ENCODE assay signal across 10 cellular contexts in genomic region chr2:69438580-69438979, GRCh38. TPM values are rescaled to one million over a fixed set of nuclear protein-coding genes. Genes with fewer than 3 reads are reported as not detected.
DNase-seq lines count a peak whose midpoint lies in the region; ATAC-seq and TF ChIP-seq lines count a peak whose summit lies in the region.
"Had no signal": no experiment of that assay in that cellular context is flagged by ENCODE, and none has a peak within 500 bp of the region (broad histone marks: within the 10 kb centered on the region; RNA-seq: fewer than 3 reads in every experiment).

No MANE protein-coding gene starts in this region.

- peaks cover 5% of the 10 kb centered on the region for H3K9me3 Mint-ChIP-seq in CD4-positive, alpha-beta T cell
- H3K9me3 Mint-ChIP-seq in effector memory CD8-positive, alpha-beta T cell: no peaks in the 10 kb centered on the region

- peak overlapping the region; percentile 94 for H3K4me3 Mint-ChIP-seq in CD4-positive, alpha-beta T cell
- peak overlapping the region; percentile 44 to 88 for H3K4me3 Mint-ChIP-seq in effector memory CD8-positive, alpha-beta T cell

- no peak for TF ChIP-seq POLR2A in lower leg skin (IDR thresholded peaks at IDR 0.05)

- WGBS in lower leg skin, 2 donors: 90 to 93% methylated on average over 6 of the region's 6 CpGs

- H3K4me1 ChIP-seq in rectal smooth muscle tissue (ENCODE audit: control insufficient read depth, insufficient read depth, low read length): peaks cover 14% of the 10 kb centered on the region
- peaks cover 9% of the 10 kb centered on the region for H3K4me1 ChIP-seq in foreskin keratinocyte

- no peaks in the 10 kb centered on the region for H3K9me3 ChIP-seq in CD4-positive, alpha-beta T cell (ENCODE audit: control insufficient read depth, low read length)

- H3K27me3 ChIP-seq in CD4-positive, alpha-beta T cell (ENCODE audit: control insufficient read depth, insufficient read depth, low read length): no peaks in the 10 kb centered on the region
- H3K27me3 ChIP-seq in rectal smooth muscle tissue (ENCODE audit: control insufficient read depth, insufficient read depth, low read length) (no peaks in the 10 kb centered on the region), foreskin keratinocyte (no peaks in the 10 kb centered on the region)

- DNase-seq in CD4-positive, alpha-beta T cell: no peak
- DNase-seq in RWPE1 (ENCODE audit: low spot score) (no peak), cortex of kidney (lab: John Stamatoyannopoulos, UW) (no peak), foreskin keratinocyte (no peak), lower leg skin (ENCODE audit: low spot score in 2 of 2) (no peak), GOT3 (lab: John Stamatoyannopoulos, UW) (no peak)
- no peak for DNase-seq in effector memory CD8-positive, alpha-beta T cell
- DNase-seq: activated naive CD4-positive, alpha-beta T cell; NCI-H1436 had no signal

- peak overlapping the region; percentile 99 for H3K27ac Mint-ChIP-seq in CD4-positive, alpha-beta T cell
- peak overlapping the region; percentile 97 for H3K27ac Mint-ChIP-seq in effector memory CD8-positive, alpha-beta T cell

- no peaks in the 10 kb centered on the region for H3K27me3 Mint-ChIP-seq in CD4-positive, alpha-beta T cell
- no peaks in the 10 kb centered on the region for H3K27me3 Mint-ChIP-seq in effector memory CD8-positive, alpha-beta T cell

- ATAC-seq in CD4-positive, alpha-beta T cell (ENCODE audit: poor library complexity): no peak
- ATAC-seq in effector memory CD8-positive, alpha-beta T cell (replicated peaks): no peak
- no peak for ATAC-seq in foreskin keratinocyte

- H3K36me3 ChIP-seq in rectal smooth muscle tissue (ENCODE audit: control insufficient read depth, insufficient read depth, low read length): no peaks in the 10 kb centered on the region

- CTCF ChIA-PET in CD4-positive, alpha-beta T cell (lab: Charles Lee): interaction anchor here (2.0 kb wide), 1 partner anchor 63 kb away, joined by 5 read pairs; no protein-coding TSS in a partner anchor
- CTCF ChIA-PET in RWPE1 (lab: Yijun Ruan, JAX): no interaction called here

- H3K36me3 Mint-ChIP-seq in CD4-positive, alpha-beta T cell (ENCODE audit: low read depth): peaks cover 36% of the 10 kb centered on the region
- peaks cover 24% of the 10 kb centered on the region for H3K36me3 Mint-ChIP-seq in effector memory CD8-positive, alpha-beta T cell (ENCODE audit: insufficient read depth)

- no peak overlapping the region for H3K27ac ChIP-seq in CD4-positive, alpha-beta T cell (ENCODE audit: low read depth, low read length)
- H3K27ac ChIP-seq in RWPE1 (peak overlapping the region; percentile 94; the same call in 1 of the 2 replicates), rectal smooth muscle tissue (ENCODE audit: low read depth, low read length) (peak overlapping the region; percentile 100), foreskin keratinocyte (no peak overlapping the region)

- no peak overlapping the region for H3K9ac ChIP-seq in rectal smooth muscle tissue (ENCODE audit: low read length)

- no peak overlapping the region for H3K4me3 ChIP-seq in rectal smooth muscle tissue (ENCODE audit: low read length)
- H3K4me3 ChIP-seq in lower leg skin (ENCODE audit: low read depth, poor library complexity, severe bottlenecking): no peak overlapping the region

- peaks cover 43% of the 10 kb centered on the region for H3K4me1 Mint-ChIP-seq in CD4-positive, alpha-beta T cell (ENCODE audit: low read depth)
- peaks cover 22 to 30% of the 10 kb centered on the region in 2 donors for H3K4me1 Mint-ChIP-seq in effector memory CD8-positive, alpha-beta T cell (ENCODE audit: low read depth in 2 of 2)

- POLR2A ChIA-PET in CD4-positive, alpha-beta T cell (lab: Charles Lee): interaction anchor here (1.3 to 2.8 kb wide), 2 partner anchors 53 to 151 kb away, joined by 4 to 21 read pairs; partner anchors contain the start of gene GFPT1
- POLR2A ChIA-PET in RWPE1 (lab: Yijun Ruan, JAX; ENCODE audit: low non-redundant PET): no interaction called here

- intact Hi-C loops in CD4-positive, alpha-beta T cell (cut with DNase I, micrococcal nuclease): loop anchor here (5.0 kb wide), 3 partner anchors 134 to 274 kb away; partner anchors contain the start of gene AAK1 (in 1 of the 2)
- intact Hi-C loops in lower leg skin (cut with DNase I; ENCODE audit: low total_unique reads): no loop called here

- no peak for TF ChIP-seq CTCF in CD4-positive, alpha-beta T cell (IDR thresholded peaks at IDR 0.05)
- TF ChIP-seq CTCF in RWPE1 (conservative IDR thresholded peaks at IDR 0.05; ENCODE audit: low read depth): no peak
- no peak for TF ChIP-seq CTCF in foreskin keratinocyte (conservative IDR thresholded peaks at IDR 0.05)
- no peak for TF ChIP-seq CTCF in lower leg skin (IDR thresholded peaks at IDR 0.05)

RNA-seq across cellular contexts. Expression of gene NFU1, which starts 1.3 kb away (rescaled TPM):
- total RNA-seq in CD4-positive, alpha-beta T cell: 10 to 100 TPM; 18.5 to 22.2 TPM
- 47.0 and 53.6 TPM in 2 replicates for total RNA-seq in foreskin keratinocyte
- 60.1 and 63.0 TPM in 2 replicates for polyA plus RNA-seq in foreskin keratinocyte
- 10 to 100 TPM; 12.8 to 28.1 (median 17.9) TPM for total RNA-seq in lower leg skin

RNA-seq across cellular contexts. Expression of gene GFPT1, which starts 51.6 kb away (rescaled TPM):
- 10 to 100 TPM; 17.6 to 18.3 TPM for total RNA-seq in CD4-positive, alpha-beta T cell
- 22.6 TPM in 2 replicates for total RNA-seq in foreskin keratinocyte
- 5.8 and 6.7 TPM in 2 replicates for polyA plus RNA-seq in foreskin keratinocyte
- 10 to 100 TPM in 3 of 4 donors, 1 to 10 TPM in 1; 9.5 to 12.4 (median 11.2) TPM for total RNA-seq in lower leg skin

Comparison
In these comparisons a context has a peak if more than half of its experiments do, and no peak if none do; other contexts are left out.
1. H3K27ac ChIP-seq: peak in RWPE1 (single experiment) and rectal smooth muscle tissue (single experiment); none in CD4-positive, alpha-beta T cell (single experiment) and foreskin keratinocyte (single experiment).